Comparison of ENCODE assay signal across 8 cellular contexts in genomic region chr12:123389560-123390351, GRCh38. TPM values are rescaled to one million over a fixed set of nuclear protein-coding genes. Genes with fewer than 3 reads are reported as not detected.
DNase-seq lines count a peak whose midpoint lies in the region; FAIRE-seq and TF ChIP-seq lines count a peak whose summit lies in the region.

No MANE protein-coding gene starts in this region.

- peaks cover 34% of the 10 kb centered on the region for H3K36me3 Mint-ChIP-seq in nephron (ENCODE audit: low read depth)

- H3K27me3 ChIP-seq in esophagus squamous epithelium = no peaks in the 10 kb centered on the region

- intact Hi-C loops in esophagus squamous epithelium (cut with DNase I) = no loop called here

- H3K9me3 Mint-ChIP-seq in nephron = no peaks in the 10 kb centered on the region

- H3K4me1 Mint-ChIP-seq in nephron = peaks cover 26% of the 10 kb centered on the region

- FAIRE-seq in D721Med (lab: Jason Lieb, UNC) = no peak

- H3K27ac ChIP-seq in esophagus squamous epithelium = peak overlapping the region; percentile 89 to 98 (median 95)

- H3K4me3 Mint-ChIP-seq in nephron = peak overlapping the region; percentile 89 to 96 (median 90)

- no peaks in the 10 kb centered on the region for H3K27me3 Mint-ChIP-seq in nephron (ENCODE audit: low read depth)

- peak overlapping the region; percentile 77 to 88 (median 85) for H3K27ac Mint-ChIP-seq in nephron

- 5% methylated on average over 11 of the region's 66 CpGs; no CpG with 5 or more reads in 1 of the 2 donors for WGBS in esophagus squamous epithelium, 2 donors

- H3K4me1 ChIP-seq in esophagus squamous epithelium = peaks cover 32 to 76% (median 38%) of the 10 kb centered on the region in 3 donors

- DNase-seq in activated gamma-delta T cell treated with Interleukin-2 at 50 U/mL for 16 hours (peak; percentile 16), activated gamma-delta T cell (lab: John Stamatoyannopoulos, UW) (no peak), HPDE6-E6E7 (ENCODE audit: extremely low spot score) (peak; percentile 54), esophagus squamous epithelium (lab: John Stamatoyannopoulos, UW) (no peak), RPMI8226 (no peak), D721Med (ENCODE audit: insufficient read length, low spot score) (no peak)
- DNase-seq in activated CD8-positive, alpha-beta memory T cell treated with anti-CD3 and anti-CD28 coated beads for 24 hours = peak; percentile 73

- TF ChIP-seq POLR2A in esophagus squamous epithelium (IDR thresholded peaks at IDR 0.05) = peak in 1 of 4 donors; percentile 17

- H3K36me3 ChIP-seq in esophagus squamous epithelium = peaks cover 12 to 37% (median 22%) of the 10 kb centered on the region in 3 donors

- no peaks in the 10 kb centered on the region for H3K9me3 ChIP-seq in esophagus squamous epithelium

- peak in 2 of 6 experiments; percentile 8 to 19 for TF ChIP-seq CTCF in esophagus squamous epithelium (IDR thresholded peaks at IDR 0.05)
- no peak for TF ChIP-seq CTCF in nephron (IDR thresholded peaks at IDR 0.05; ENCODE audit: unreplicated experiment in 3 of 3)
- TF ChIP-seq CTCF in D721Med (IDR thresholded peaks at IDR 0.05; ENCODE audit: insufficient read depth, missing control alignments) = no peak

- peak overlapping the region; percentile 49 to 83 (median 73) for H3K4me3 ChIP-seq in esophagus squamous epithelium

RNA-seq across cellular contexts. Expression of gene KMT5A, which starts 5.8 kb away (rescaled TPM):
- total RNA-seq in esophagus squamous epithelium = 10 to 100 TPM; 54.8 to 69.1 (median 68.4) TPM

RNA-seq across cellular contexts. Expression of gene SBNO1, which starts 25.1 kb away (rescaled TPM):
- total RNA-seq in esophagus squamous epithelium = 10 to 100 TPM; 16.8 to 26.1 (median 23.0) TPM

RNA-seq across cellular contexts. Expression of gene RILPL2, which starts 46.7 kb away (rescaled TPM):
- total RNA-seq in esophagus squamous epithelium = 1 to 10 TPM; 1.3 to 5.7 (median 3.7) TPM

Comparison
In these comparisons a context has a peak if more than half of its experiments do, and no peak if none do; other contexts are left out.
1. DNase-seq: peak in activated gamma-delta T cell treated with Interleukin-2 at 50 U/mL for 16 hours (single experiment), HPDE6-E6E7 (single experiment) and activated CD8-positive, alpha-beta memory T cell treated with anti-CD3 and anti-CD28 coated beads for 24 hours (single experiment); none in activated gamma-delta T cell (single experiment), esophagus squamous epithelium (single experiment), RPMI8226 (single experiment) and D721Med (single experiment).